20 cellular contexts compared by ENCODE assay signal in genomic region chr1:189774721-189775287, GRCh38.
"Had no signal": no experiment of that assay in that cellular context is flagged by ENCODE, and none has a peak within 500 bp of the region (broad histone marks: within the 10 kb centered on the region; RNA-seq: fewer than 3 reads in every experiment).

No MANE protein-coding gene starts in this region.

- H3K27me3 ChIP-seq: body of pancreas, colonic mucosa, foreskin keratinocyte, right atrium auricular region, suprapubic skin, transverse colon, uterus had no signal

- H3K4me3 ChIP-seq: body of pancreas, colonic mucosa, prostate gland, right atrium auricular region, skin epidermis, suprapubic skin, transverse colon, uterus had no signal

- H3K27ac ChIP-seq: body of pancreas, colonic mucosa, foreskin keratinocyte, prostate gland, right atrium auricular region, skin epidermis, suprapubic skin, transverse colon, uterus, WERI-Rb-1 had no signal

- DNase-seq: activated CD4-positive, alpha-beta T cell treated with anti-CD3 and anti-CD28 coated beads for 1 hour; activated naive CD8-positive, alpha-beta T cell treated with anti-CD3 and anti-CD28 coated beads for 36 hours; body of pancreas; central memory CD4-positive, alpha-beta T cell; colonic mucosa; endodermal cell; glutamatergic neuron; kidney; stimulated activated CD4-positive, alpha-beta T cell treated with anti-CD3 and anti-CD28 coated beads, Interleukin-15, amount 100 ng/mL, for 24 hours; stimulated activated CD4-positive, alpha-beta T cell treated with anti-CD3 and anti-CD28 coated beads, Interleukin-2, amount 100 ng/mL, for 48 hours; T-helper 2 cell; transverse colon; uterus; WERI-Rb-1 had no signal

- H3K4me1 ChIP-seq: body of pancreas, colonic mucosa, foreskin keratinocyte, prostate gland, right atrium auricular region, suprapubic skin, transverse colon, uterus had no signal

- ATAC-seq: body of pancreas, foreskin keratinocyte, left lobe of liver had no signal

- H3K36me3 ChIP-seq: colonic mucosa, prostate gland, right atrium auricular region, suprapubic skin, transverse colon, uterus, WERI-Rb-1 had no signal

- H3K9me3 ChIP-seq: body of pancreas, colonic mucosa, prostate gland, right atrium auricular region, suprapubic skin, transverse colon, uterus had no signal
